1 cellular context compared by ENCODE assay signal in genomic region chr3:184176377-184177330, GRCh38.
TF ChIP-seq lines count a peak whose summit lies in the region.

No MANE protein-coding gene starts in this region.

TF ChIP-seq in H1, 55 proteins besides CTCF, POLR2A, EP300 and RAD21:
- TF ChIP-seq ASH2L (IDR thresholded peaks at IDR 0.05; ENCODE audit: low read length) (peak; percentile 84), GTF2F1 (IDR thresholded peaks at IDR 0.05; ENCODE audit: borderline replicate concordance, low read depth, low read length) (no peak), CHD2 (IDR thresholded peaks at IDR 0.05; ENCODE audit: low read length) (no peak), POU5F1 (IDR thresholded peaks at IDR 0.05; ENCODE audit: low read depth, low read length) (no peak), TBP (IDR thresholded peaks at IDR 0.05; ENCODE audit: low read depth, low read length) (peak; percentile 63; the same call in 1 of the 2 replicates), TAF7 (optimal IDR thresholded peaks at IDR 0.05; ENCODE audit: borderline replicate concordance, low read depth, low read length) (peak; percentile 32), POLR2AphosphoS5 (IDR thresholded peaks at IDR 0.05; ENCODE audit: low read depth, low read length) (peak; percentile 47; the same call in 1 of the 2 replicates), GABPA (IDR thresholded peaks at IDR 0.05; ENCODE audit: borderline replicate concordance, insufficient read depth, low read length) (0 out of 2 replicates have a peak, but pooled peaks have one; percentile 23), JUND (IDR thresholded peaks at IDR 0.05; ENCODE audit: low read length) (peak; percentile 79), ZNF274 (IDR thresholded peaks at IDR 0.05; ENCODE audit: borderline replicate concordance, extremely low read depth, low read length) (no peak), RBBP5 (IDR thresholded peaks at IDR 0.05; ENCODE audit: borderline replicate concordance, low read depth, low read length) (peak; percentile 90; the same call in 1 of the 2 replicates), TCF12 (IDR thresholded peaks at IDR 0.05; ENCODE audit: low read depth, low read length) (no peak), KDM4A (IDR thresholded peaks at IDR 0.05; ENCODE audit: low read depth, low read length, severe bottlenecking) (no peak), SIN3A (conservative IDR thresholded peaks at IDR 0.05 in 1 of 2, IDR thresholded peaks at IDR 0.05 in 1 of 2; ENCODE audit: low read depth in 1 of 2, low read length in 2 of 2) (0 out of 4 replicates have a peak, but pooled peaks have one; percentile 44 to 45), SP1 (IDR thresholded peaks at IDR 0.05; ENCODE audit: low read depth, low read length) (peak; percentile 47; the same call in 1 of the 2 replicates), YY1 (IDR thresholded peaks at IDR 0.05; ENCODE audit: low read depth, low read length) (peak; percentile 91), TAF1 (IDR thresholded peaks at IDR 0.05; ENCODE audit: low read depth, low read length) (peak; percentile 51; the same call in 1 of the 2 replicates), PHF8 (conservative IDR thresholded peaks at IDR 0.05; ENCODE audit: low read depth, low read length) (peak; percentile 53), EZH2 (IDR thresholded peaks at IDR 0.05; ENCODE audit: low read depth, low read length, severe bottlenecking) (no peak)
- TF ChIP-seq, protein P1, sequence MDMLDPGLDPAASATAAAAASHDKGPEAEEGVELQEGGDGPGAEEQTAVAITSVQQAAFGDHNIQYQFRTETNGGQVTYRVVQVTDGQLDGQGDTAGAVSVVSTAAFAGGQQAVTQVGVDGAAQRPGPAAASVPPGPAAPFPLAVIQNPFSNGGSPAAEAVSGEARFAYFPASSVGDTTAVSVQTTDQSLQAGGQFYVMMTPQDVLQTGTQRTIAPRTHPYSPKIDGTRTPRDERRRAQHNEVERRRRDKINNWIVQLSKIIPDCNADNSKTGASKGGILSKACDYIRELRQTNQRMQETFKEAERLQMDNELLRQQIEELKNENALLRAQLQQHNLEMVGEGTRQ (IDR thresholded peaks at IDR 0.05; ENCODE audit: low read length), result no peak
TF ChIP-seq in H1: peak in this region for 12.
